8 cellular contexts compared by ENCODE assay signal in genomic region chr20:1393507-1393882, GRCh38. TPM values are rescaled to one million over a fixed set of nuclear protein-coding genes. Genes with fewer than 3 reads are reported as not detected.
DNase-seq lines count a peak whose midpoint lies in the region; ATAC-seq and TF ChIP-seq lines count a peak whose summit lies in the region.

No MANE protein-coding gene starts in this region.

- H3K27ac ChIP-seq in CD8-positive, alpha-beta T cell (ENCODE audit: low read depth, low read length): peak overlapping the region; percentile 42
- H3K27ac ChIP-seq in Panc1 (ENCODE audit: low read length) (peak overlapping the region; percentile 84), epithelial cell of prostate (peak overlapping the region; percentile 67), ovary (peak overlapping the region in 1 of 2 donors; percentile 74), foreskin keratinocyte (no peak overlapping the region)

- H3K27me3 Mint-ChIP-seq in CD8-positive, alpha-beta T cell (ENCODE audit: low read depth): no peaks in the 10 kb centered on the region

- H3K27me3 ChIP-seq in CD8-positive, alpha-beta T cell (ENCODE audit: insufficient read depth, low read length): no peaks in the 10 kb centered on the region
- no peaks in the 10 kb centered on the region for H3K27me3 ChIP-seq in Panc1 (ENCODE audit: control insufficient read depth, insufficient read depth, low read length)
- H3K27me3 ChIP-seq in ovary: no peaks in the 10 kb centered on the region
- no peaks in the 10 kb centered on the region for H3K27me3 ChIP-seq in foreskin keratinocyte

- no peak for TF ChIP-seq EP300 in ovary (IDR thresholded peaks at IDR 0.05)

- no peak for ATAC-seq in CD8-positive, alpha-beta T cell
- ATAC-seq in Panc1 (no peak), GM21529 (IDR thresholded peaks at IDR 0.05; ENCODE audit: unreplicated experiment) (no peak), foreskin keratinocyte (no peak)

- H3K27ac Mint-ChIP-seq in CD8-positive, alpha-beta T cell: peak overlapping the region; percentile 96

- POLR2A ChIA-PET in CD8-positive, alpha-beta T cell (lab: Charles Lee): interaction anchor here (1.0 to 1.6 kb wide), 2 partner anchors 50 to 73 kb away, joined by 3 to 6 read pairs; partner anchors contain the start of gene NSFL1C
- POLR2A ChIA-PET in Panc1 (lab: Charles Lee): interaction anchor here (0.6 to 0.7 kb wide), 2 partner anchors 73 to 309 kb away, joined by 4 to 9 read pairs; no protein-coding TSS in a partner anchor

- CTCF ChIA-PET in CD8-positive, alpha-beta T cell (lab: Charles Lee): no interaction called here
- CTCF ChIA-PET in Panc1 (lab: Charles Lee): interaction anchor here (1.3 kb wide), 1 partner anchor 34 kb away, joined by 9 read pairs; no protein-coding TSS in a partner anchor

- H3K4me1 Mint-ChIP-seq in CD8-positive, alpha-beta T cell (ENCODE audit: low read depth): peaks cover 47% of the 10 kb centered on the region

- no peak for DNase-seq in CD8-positive, alpha-beta T cell
- no peak for DNase-seq in Panc1 (ENCODE audit: low read depth, low spot score)
- DNase-seq in epithelial cell of prostate (ENCODE audit: low read depth, low spot score): no peak
- no peak for DNase-seq in ovary
- DNase-seq in AG08395 (ENCODE audit: low spot score): no peak
- DNase-seq in ecto neural progenitor cell (ENCODE audit: low spot score): no peak
- no peak for DNase-seq in foreskin keratinocyte

- TSS peak; percentile 97 for BruUV-seq in Panc1 (replicated peaks; lab: Mats Ljungman, UMichigan)

- peaks cover 8% of the 10 kb centered on the region for H3K9me3 Mint-ChIP-seq in CD8-positive, alpha-beta T cell

- in situ Hi-C loops in Panc1 (cut with HindIII; ENCODE audit: low pct_unique_long_range_greater_than_20kb, low sequenced_read_pairs): no loop called here

- H3K4me1 ChIP-seq in CD8-positive, alpha-beta T cell (ENCODE audit: insufficient read depth, low read length): peaks cover 42% of the 10 kb centered on the region
- H3K4me1 ChIP-seq in Panc1 (ENCODE audit: control insufficient read depth, insufficient read depth, low read length) (peaks cover 30% of the 10 kb centered on the region), ovary (ENCODE audit: insufficient read depth) (peaks cover 29% of the 10 kb centered on the region), foreskin keratinocyte (peaks cover 30% of the 10 kb centered on the region)

- TF ChIP-seq POLR2A in ovary (IDR thresholded peaks at IDR 0.05): no peak

- intact Hi-C loops in CD8-positive, alpha-beta T cell (cut with DNase I, micrococcal nuclease): loop anchor here (1.0 to 10.0 kb wide), 9 partner anchors 41 to 549 kb away; partner anchors contain the start of genes NSFL1C (in 1 of the 2), PSMF1 (in 1 of the 2) and SNPH (in 1 of the 2)
- intact Hi-C loops in Panc1 (cut with micrococcal nuclease; ENCODE audit: unreplicated experiment) (loop anchor here (5.0 kb wide), 1 partner anchor 44 kb away; no protein-coding TSS in a partner anchor), ovary (cut with DNase I) (loop anchor here (2.0 to 10.0 kb wide), 4 partner anchors 59 to 74 kb away; partner anchors contain the start of genes SDCBP2 (in 2 of the 4) and NSFL1C (in 1 of the 4))

- no peaks in the 10 kb centered on the region for H3K36me3 ChIP-seq in CD8-positive, alpha-beta T cell (ENCODE audit: insufficient read depth, low read length)
- H3K36me3 ChIP-seq in Panc1 (ENCODE audit: control insufficient read depth, insufficient read depth, low read length): peaks cover 8% of the 10 kb centered on the region; the same call in 1 of the 2 replicates
- H3K36me3 ChIP-seq in ovary: no peaks in the 10 kb centered on the region

- H3K4me3 ChIP-seq in CD8-positive, alpha-beta T cell (ENCODE audit: low read depth, low read length): peak overlapping the region; percentile 62
- H3K4me3 ChIP-seq in Panc1 (ENCODE audit: low read depth in 2 of 2, low read length in 2 of 2): peak overlapping the region; percentile 75 to 92
- peak overlapping the region; percentile 82 for H3K4me3 ChIP-seq in ovary

- WGBS in ovary, 3 donors: 64 to 74% (median 68%) methylated on average over 7 of the region's 7 CpGs

- H3K9me3 ChIP-seq in CD8-positive, alpha-beta T cell (ENCODE audit: low read length): no peaks in the 10 kb centered on the region
- H3K9me3 ChIP-seq in Panc1 (ENCODE audit: control insufficient read depth, insufficient read depth, low read depth, low read length) (no peaks in the 10 kb centered on the region; the same call in 1 of the 2 replicates), ovary (no peaks in the 10 kb centered on the region)

- TF ChIP-seq CTCF in CD8-positive, alpha-beta T cell (IDR thresholded peaks at IDR 0.05): no peak
- TF ChIP-seq CTCF in Panc1 (IDR thresholded peaks at IDR 0.05) (no peak), ovary (IDR thresholded peaks at IDR 0.05) (no peak), foreskin keratinocyte (conservative IDR thresholded peaks at IDR 0.05) (no peak)

- H3K36me3 Mint-ChIP-seq in CD8-positive, alpha-beta T cell: peaks cover 8% of the 10 kb centered on the region

- peak overlapping the region; percentile 94 for H3K4me3 Mint-ChIP-seq in CD8-positive, alpha-beta T cell

RNA-seq across cellular contexts. Expression of gene FKBP1A, which starts 0.6 kb away (rescaled TPM):
- total RNA-seq in CD8-positive, alpha-beta T cell: 10 to 100 TPM; 34.0 to 36.8 TPM
- 695 TPM for total RNA-seq in Panc1 (2021; ENCODE audit: unreplicated experiment)
- 830 TPM for polyA plus RNA-seq in Panc1 (2012; ENCODE audit: insufficient read length)
- 100 to 1,000 TPM in 6 of 7 donors, 10 to 100 TPM in 1; 64.7 to 258 (median 151) TPM for total RNA-seq in ovary
- polyA plus RNA-seq in ovary: 100 to 1,000 TPM; 154 to 697 TPM
- 316 and 364 TPM in 2 replicates for total RNA-seq in foreskin keratinocyte
- polyA plus RNA-seq in foreskin keratinocyte: 526 and 553 TPM in 2 replicates
